Comparison of ENCODE assay signal across 8 cellular contexts in the genomic region with DNA sequence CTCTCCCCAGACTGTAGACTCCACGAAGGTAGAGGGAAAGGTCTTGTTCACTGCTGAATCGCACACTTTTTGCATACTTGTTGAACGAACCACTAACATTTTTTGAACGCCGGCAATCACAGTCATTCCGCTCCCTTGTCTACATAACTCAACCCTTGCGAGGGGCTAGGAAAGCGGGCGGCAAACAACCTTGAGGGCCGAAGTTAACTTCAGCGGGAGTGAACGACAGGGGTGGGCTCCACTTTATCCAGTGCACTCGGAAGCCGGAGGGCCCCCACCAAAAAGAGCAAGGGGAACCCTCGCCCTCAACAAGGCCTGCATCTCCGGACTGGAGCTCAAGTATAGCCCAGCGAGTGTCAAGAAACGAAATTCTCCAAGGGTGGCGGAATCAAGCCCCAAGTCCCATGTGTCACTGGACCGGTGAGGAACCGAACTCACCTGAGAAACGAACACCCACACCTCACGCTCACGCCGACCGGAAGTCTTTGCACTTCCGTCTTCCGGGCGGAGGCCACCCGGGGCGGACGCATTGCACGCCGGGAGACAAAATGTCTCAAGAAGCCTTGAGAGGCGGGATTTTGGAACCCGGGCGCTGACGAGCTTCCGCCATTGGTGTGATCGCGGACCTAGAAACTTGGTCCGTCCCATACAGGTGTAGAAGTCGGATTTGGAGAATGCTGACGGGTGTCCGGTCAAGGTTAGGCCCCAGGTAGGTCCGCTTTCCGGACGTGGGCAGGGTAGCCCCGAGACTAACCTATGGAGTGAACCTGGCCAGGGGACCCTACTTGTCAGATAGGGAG. TPM values are rescaled to one million over a fixed set of nuclear protein-coding genes. Genes with fewer than 3 reads are reported as not detected.
DNase-seq lines count a peak whose midpoint lies in the region; ATAC-seq and TF ChIP-seq lines count a peak whose summit lies in the region.

Gene LLPH (minus strand): TSS at position 484 of the 800 bp plus-strand sequence. CDS start 1,644 bp downstream, outside the sequence.

- peak within 1 kb of the TSS; percentile 79 to 98 for H3K4me3 ChIP-seq in cardiac fibroblast (replicated peaks in 1 of 2; ENCODE audit: low read depth in 2 of 2, low read length in 2 of 2)
- H3K4me3 ChIP-seq in spleen, result peak within 1 kb of the TSS; percentile 73 to 91 (median 82)

- H3K27ac ChIP-seq in spleen, result peak within 1 kb of the TSS; percentile 77 to 91 (median 88)

- no peaks in the 10 kb centered on the region for H3K9me3 Mint-ChIP-seq in WTC11

- DNase-seq in ACHN (peak; percentile 99), NCI-H2171 treated with DMSO at 0.1 percent for 48 hours (lab: John Stamatoyannopoulos, UW) (peak; percentile 86), WTC11 (ENCODE audit: low spot score) (peak; percentile 86), cardiac fibroblast (ENCODE audit: low read depth in 2 of 2) (peak; percentile 89 to 90), inferior parietal cortex (ENCODE audit: extremely low spot score) (peak; percentile 94), spleen (peak; percentile 98)

- H3K4me1 Mint-ChIP-seq in WTC11, result peaks cover 31% of the 10 kb centered on the region

- no peaks in the 10 kb centered on the region for H3K27me3 Mint-ChIP-seq in WTC11 (ENCODE audit: low read depth)

- in situ Hi-C loops in ACHN (cut with HindIII; ENCODE audit: low pct_ligation_motif_present, low pct_unique_long_range_greater_than_20kb, low sequenced_read_pairs), result no loop called here

- no peaks in the 10 kb centered on the region for H3K27me3 ChIP-seq in spleen (replicated peaks in 1 of 7)

- no peak for TF ChIP-seq CTCF in WTC11 (IDR thresholded peaks at IDR 0.05)
- TF ChIP-seq CTCF in cardiac fibroblast (IDR thresholded peaks at IDR 0.05; ENCODE audit: low read depth, low read length), result no peak
- TF ChIP-seq CTCF in spleen (IDR thresholded peaks at IDR 0.05 in 8 of 11, conservative IDR thresholded peaks at IDR 0.05 in 3 of 11), result no peak

- ATAC-seq in GM18867 (IDR thresholded peaks at IDR 0.05; ENCODE audit: unreplicated experiment) (peak; percentile 97), HG03103 (IDR thresholded peaks at IDR 0.05; ENCODE audit: low read depth, unreplicated experiment) (peak; percentile 96), WTC11 (peak; percentile 90)

- POLR2A ChIA-PET in WTC11 (lab: Charles Lee), result interaction anchor here (0.6 to 1.6 kb wide), 4 partner anchors 9 to 164 kb away, joined by 4 to 7 read pairs (median 6); partner anchors contain the start of gene TMBIM4

- H3K36me3 Mint-ChIP-seq in WTC11, result peaks cover 27% of the 10 kb centered on the region

- peaks cover 3 to 61% (median 48%) of the 10 kb centered on the region in 6 donors for H3K4me1 ChIP-seq in spleen

- H3K4me3 Mint-ChIP-seq in WTC11, result peak within 1 kb of the TSS; percentile 98

- H3K9me3 ChIP-seq in spleen, result no peaks in the 10 kb centered on the region

- 0 to 2% (median 1%) methylated on average over 28 to 49 of the region's 49 CpGs for WGBS in spleen, 5 donors

- CTCF ChIA-PET in WTC11 (lab: Charles Lee), result interaction anchor here (0.6 to 1.8 kb wide), 8 partner anchors 10 to 574 kb away, joined by 3 to 13 read pairs (median 4); partner anchors contain the start of gene TMBIM4

- TF ChIP-seq POLR2A in spleen (IDR thresholded peaks at IDR 0.05), result peak in 1 of 3 donors; percentile 39

- peak within 1 kb of the TSS; percentile 25 for H3K27ac Mint-ChIP-seq in WTC11

- intact Hi-C loops in spleen (cut with DNase I; ENCODE audit: low total_unique reads), result no loop called here

- peaks cover 0 to 45% (median 27%) of the 10 kb centered on the region in 6 donors for H3K36me3 ChIP-seq in spleen

TF ChIP-seq in WTC11, 78 proteins besides CTCF, POLR2A, EP300 and RAD21 (continues in another document):
- TF ChIP-seq FOXP1 (CRISPR knock-in tag; IDR thresholded peaks at IDR 0.05; ENCODE audit: borderline replicate concordance) (no peak), E2F4 (CRISPR knock-in tag; IDR thresholded peaks at IDR 0.05; ENCODE audit: borderline replicate concordance, low read depth) (no peak), IRF1 (CRISPR knock-in tag; IDR thresholded peaks at IDR 0.05) (no peak), MYBL2 (CRISPR knock-in tag; IDR thresholded peaks at IDR 0.05) (peak; percentile 71; the same call in 1 of the 2 replicates), MAX (CRISPR knock-in tag; IDR thresholded peaks at IDR 0.05) (peak; percentile 48), TEAD4 (CRISPR knock-in tag; IDR thresholded peaks at IDR 0.05) (no peak), SOX15 (CRISPR knock-in tag; IDR thresholded peaks at IDR 0.05) (no peak), TEAD1 (CRISPR knock-in tag; IDR thresholded peaks at IDR 0.05) (no peak; the same call in 1 of the 2 replicates), ZNF423 (CRISPR knock-in tag; IDR thresholded peaks at IDR 0.05) (no peak), JAZF1 (CRISPR knock-in tag; IDR thresholded peaks at IDR 0.05) (no peak), HMGXB4 (CRISPR knock-in tag; IDR thresholded peaks at IDR 0.05) (peak; percentile 29; the same call in 1 of the 2 replicates), ZNF121 (CRISPR knock-in tag; IDR thresholded peaks at IDR 0.05) (peak; percentile 98), OVOL2 (CRISPR knock-in tag; IDR thresholded peaks at IDR 0.05; ENCODE audit: borderline replicate concordance) (no peak)
- TF ChIP-seq, protein P1, sequence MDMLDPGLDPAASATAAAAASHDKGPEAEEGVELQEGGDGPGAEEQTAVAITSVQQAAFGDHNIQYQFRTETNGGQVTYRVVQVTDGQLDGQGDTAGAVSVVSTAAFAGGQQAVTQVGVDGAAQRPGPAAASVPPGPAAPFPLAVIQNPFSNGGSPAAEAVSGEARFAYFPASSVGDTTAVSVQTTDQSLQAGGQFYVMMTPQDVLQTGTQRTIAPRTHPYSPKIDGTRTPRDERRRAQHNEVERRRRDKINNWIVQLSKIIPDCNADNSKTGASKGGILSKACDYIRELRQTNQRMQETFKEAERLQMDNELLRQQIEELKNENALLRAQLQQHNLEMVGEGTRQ (CRISPR knock-in tag; IDR thresholded peaks at IDR 0.05), result no peak
- TF ChIP-seq, protein P2, sequence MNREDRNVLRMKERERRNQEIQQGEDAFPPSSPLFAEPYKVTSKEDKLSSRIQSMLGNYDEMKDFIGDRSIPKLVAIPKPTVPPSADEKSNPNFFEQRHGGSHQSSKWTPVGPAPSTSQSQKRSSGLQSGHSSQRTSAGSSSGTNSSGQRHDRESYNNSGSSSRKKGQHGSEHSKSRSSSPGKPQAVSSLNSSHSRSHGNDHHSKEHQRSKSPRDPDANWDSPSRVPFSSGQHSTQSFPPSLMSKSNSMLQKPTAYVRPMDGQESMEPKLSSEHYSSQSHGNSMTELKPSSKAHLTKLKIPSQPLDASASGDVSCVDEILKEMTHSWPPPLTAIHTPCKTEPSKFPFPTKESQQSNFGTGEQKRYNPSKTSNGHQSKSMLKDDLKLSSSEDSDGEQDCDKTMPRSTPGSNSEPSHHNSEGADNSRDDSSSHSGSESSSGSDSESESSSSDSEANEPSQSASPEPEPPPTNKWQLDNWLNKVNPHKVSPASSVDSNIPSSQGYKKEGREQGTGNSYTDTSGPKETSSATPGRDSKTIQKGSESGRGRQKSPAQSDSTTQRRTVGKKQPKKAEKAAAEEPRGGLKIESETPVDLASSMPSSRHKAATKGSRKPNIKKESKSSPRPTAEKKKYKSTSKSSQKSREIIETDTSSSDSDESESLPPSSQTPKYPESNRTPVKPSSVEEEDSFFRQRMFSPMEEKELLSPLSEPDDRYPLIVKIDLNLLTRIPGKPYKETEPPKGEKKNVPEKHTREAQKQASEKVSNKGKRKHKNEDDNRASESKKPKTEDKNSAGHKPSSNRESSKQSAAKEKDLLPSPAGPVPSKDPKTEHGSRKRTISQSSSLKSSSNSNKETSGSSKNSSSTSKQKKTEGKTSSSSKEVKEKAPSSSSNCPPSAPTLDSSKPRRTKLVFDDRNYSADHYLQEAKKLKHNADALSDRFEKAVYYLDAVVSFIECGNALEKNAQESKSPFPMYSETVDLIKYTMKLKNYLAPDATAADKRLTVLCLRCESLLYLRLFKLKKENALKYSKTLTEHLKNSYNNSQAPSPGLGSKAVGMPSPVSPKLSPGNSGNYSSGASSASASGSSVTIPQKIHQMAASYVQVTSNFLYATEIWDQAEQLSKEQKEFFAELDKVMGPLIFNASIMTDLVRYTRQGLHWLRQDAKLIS (CRISPR knock-in tag; IDR thresholded peaks at IDR 0.05; ENCODE audit: borderline replicate concordance), result no peak; the same call in 1 of the 2 replicates

RNA-seq across cellular contexts. Expression of gene LLPH, which starts in this region (rescaled TPM):
- total RNA-seq in WTC11 (2021), result 26.5 to 31.5 TPM (median 29.7 TPM) in 3 replicates
- 10 to 100 TPM in 4 of 7 donors, 1 to 10 TPM in 3; 6.5 to 21.7 (median 16.9) TPM for total RNA-seq in spleen
- 10 to 100 TPM; 13.9 to 21.1 (median 19.1) TPM for polyA plus RNA-seq in spleen

Comparison
In these comparisons a context has a peak if more than half of its experiments do, and no peak if none do; other contexts are left out.
1. Peak in every context shown above with its lines: DNase-seq, ATAC-seq, H3K4me3 ChIP-seq and H3K27ac ChIP-seq.